In the genomic region with DNA sequence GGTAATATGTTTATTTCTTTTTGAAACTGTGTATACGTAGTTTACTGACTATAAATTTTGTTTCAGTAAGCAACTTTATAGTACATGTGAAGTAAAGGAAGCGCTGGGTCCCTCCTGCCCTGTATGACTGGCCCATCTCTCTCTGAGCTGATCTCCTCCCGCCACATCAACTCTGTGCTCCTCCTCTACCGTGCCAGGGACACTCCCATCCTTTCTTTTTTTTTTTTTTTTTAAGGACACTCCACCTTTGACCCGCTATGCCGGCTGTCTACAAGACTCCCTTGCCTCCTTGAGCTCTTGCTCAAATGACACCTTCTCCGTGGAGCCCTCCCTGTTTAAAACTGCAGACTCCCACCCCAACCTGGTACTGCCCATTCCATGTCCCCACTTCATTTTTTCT, we compare ENCODE assay signal across 1 cellular context.
TF ChIP-seq lines count a peak whose summit lies in the region.

No MANE protein-coding gene starts in this region.

TF ChIP-seq in HCT116, 20 proteins besides CTCF, POLR2A, EP300 and RAD21 (continued from another document):
- no peak for TF ChIP-seq YY1 (IDR thresholded peaks at IDR 0.05; ENCODE audit: extremely low read depth, insufficient replicate concordance, low read depth, low read length)
- TF ChIP-seq, protein P1, sequence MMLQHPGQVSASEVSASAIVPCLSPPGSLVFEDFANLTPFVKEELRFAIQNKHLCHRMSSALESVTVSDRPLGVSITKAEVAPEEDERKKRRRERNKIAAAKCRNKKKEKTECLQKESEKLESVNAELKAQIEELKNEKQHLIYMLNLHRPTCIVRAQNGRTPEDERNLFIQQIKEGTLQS (IDR thresholded peaks at IDR 0.05), result no peak
- TF ChIP-seq REST (IDR thresholded peaks at IDR 0.05; ENCODE audit: low read depth), result no peak
- TF ChIP-seq, protein P2, sequence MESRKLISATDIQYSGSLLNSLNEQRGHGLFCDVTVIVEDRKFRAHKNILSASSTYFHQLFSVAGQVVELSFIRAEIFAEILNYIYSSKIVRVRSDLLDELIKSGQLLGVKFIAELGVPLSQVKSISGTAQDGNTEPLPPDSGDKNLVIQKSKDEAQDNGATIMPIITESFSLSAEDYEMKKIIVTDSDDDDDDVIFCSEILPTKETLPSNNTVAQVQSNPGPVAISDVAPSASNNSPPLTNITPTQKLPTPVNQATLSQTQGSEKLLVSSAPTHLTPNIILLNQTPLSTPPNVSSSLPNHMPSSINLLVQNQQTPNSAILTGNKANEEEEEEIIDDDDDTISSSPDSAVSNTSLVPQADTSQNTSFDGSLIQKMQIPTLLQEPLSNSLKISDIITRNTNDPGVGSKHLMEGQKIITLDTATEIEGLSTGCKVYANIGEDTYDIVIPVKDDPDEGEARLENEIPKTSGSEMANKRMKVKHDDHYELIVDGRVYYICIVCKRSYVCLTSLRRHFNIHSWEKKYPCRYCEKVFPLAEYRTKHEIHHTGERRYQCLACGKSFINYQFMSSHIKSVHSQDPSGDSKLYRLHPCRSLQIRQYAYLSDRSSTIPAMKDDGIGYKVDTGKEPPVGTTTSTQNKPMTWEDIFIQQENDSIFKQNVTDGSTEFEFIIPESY (IDR thresholded peaks at IDR 0.05; ENCODE audit: extremely low read depth, insufficient replicate concordance, low read length), result no peak
